In the genomic region with DNA sequence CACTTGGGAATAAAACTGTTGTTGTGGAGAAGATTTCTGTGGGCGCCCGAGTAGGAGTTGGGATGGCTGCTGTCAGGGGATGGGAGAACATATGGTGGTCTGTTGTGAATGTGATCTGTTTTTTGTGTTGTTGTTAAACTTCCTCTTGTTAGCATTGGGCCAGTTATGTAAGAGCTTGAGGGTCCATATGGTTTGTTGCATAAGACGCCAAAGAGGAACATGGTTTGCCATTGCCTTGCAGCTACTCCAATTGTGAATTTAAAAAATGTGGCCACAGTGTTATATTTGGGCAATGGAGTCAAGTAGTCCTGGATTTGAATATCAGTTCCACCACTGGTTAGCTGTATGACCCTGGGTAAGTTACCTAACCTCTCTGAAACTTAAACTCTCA, we compare ENCODE assay signal across 26 cellular contexts.
DNase-seq lines count a peak whose midpoint lies in the region; ATAC-seq, FAIRE-seq and TF ChIP-seq lines count a peak whose summit lies in the region.
"Had no signal": no experiment of that assay in that cellular context is flagged by ENCODE, and none has a peak within 500 bp of the region (broad histone marks: within the 10 kb centered on the region; RNA-seq: fewer than 3 reads in every experiment).

No MANE protein-coding gene starts in this region.

- H3K9me3 ChIP-seq in keratinocyte (ENCODE audit: control insufficient read depth, low read depth, low read length) (no peaks in the 10 kb centered on the region), smooth muscle cell (replicated peaks; ENCODE audit: low read depth) (no peaks in the 10 kb centered on the region)
- H3K9me3 ChIP-seq: body of pancreas, prostate gland had no signal

- H3K9me1 ChIP-seq in keratinocyte (ENCODE audit: control insufficient read depth, extremely low read depth, insufficient read depth, low read length): no peaks in the 10 kb centered on the region

- no peak overlapping the region for H3K4me2 ChIP-seq in keratinocyte (ENCODE audit: control insufficient read depth, extremely low read depth, insufficient read depth, low read depth, low read length)
- no peak overlapping the region for H3K4me2 ChIP-seq in smooth muscle cell
- H3K4me2 ChIP-seq: BLaER1 had no signal

- H3K9ac ChIP-seq in keratinocyte (ENCODE audit: control insufficient read depth, extremely low read depth, insufficient read depth, low read length) (no peak overlapping the region), smooth muscle cell (ENCODE audit: low read depth) (no peak overlapping the region)
- H3K9ac ChIP-seq: BLaER1 had no signal

- H2AFZ ChIP-seq in keratinocyte (ENCODE audit: control insufficient read depth, low read length) (no peak overlapping the region), smooth muscle cell (ENCODE audit: low read depth) (no peak overlapping the region)

- H3F3A ChIP-seq in smooth muscle cell (ENCODE audit: low read depth): no peaks in the 10 kb centered on the region

- peaks cover 25% of the 10 kb centered on the region for H3K4me1 ChIP-seq in keratinocyte (ENCODE audit: control insufficient read depth, extremely low read depth, insufficient read depth, low read length)
- H3K4me1 ChIP-seq in smooth muscle cell (ENCODE audit: low read depth): no peaks in the 10 kb centered on the region
- H3K4me1 ChIP-seq: BLaER1 had no signal

- peak overlapping the region; percentile 52 for H3K27ac ChIP-seq in HL-60 (replicated peaks)
- H3K27ac ChIP-seq in keratinocyte (ENCODE audit: control insufficient read depth, insufficient read depth, low read length): no peak overlapping the region
- no peak overlapping the region for H3K27ac ChIP-seq in smooth muscle cell (ENCODE audit: low read depth)
- H3K27ac ChIP-seq: BLaER1, body of pancreas, gastrocnemius medialis, prostate gland, thoracic aorta, WERI-Rb-1 had no signal

- H3K79me2 ChIP-seq in keratinocyte (ENCODE audit: control insufficient read depth, insufficient read depth, low read length) (no peaks in the 10 kb centered on the region), smooth muscle cell (ENCODE audit: low read depth) (no peaks in the 10 kb centered on the region)

- ATAC-seq in HG03439 (IDR thresholded peaks at IDR 0.05; ENCODE audit: unreplicated experiment): no peak
- no peak for ATAC-seq in HG02852 (IDR thresholded peaks at IDR 0.05; ENCODE audit: unreplicated experiment)
- ATAC-seq: activated T-cell treated with anti-CD3 and anti-CD28 coated beads, Interleukin-2, amount 50 U/mL, for 4 hours; body of pancreas; gastrocnemius medialis; left colon; PC-3 had no signal

- H4K20me1 ChIP-seq in keratinocyte (ENCODE audit: control insufficient read depth, extremely low read depth, insufficient read depth, low read length) (no peaks in the 10 kb centered on the region), smooth muscle cell (ENCODE audit: low read depth) (no peaks in the 10 kb centered on the region)
- H4K20me1 ChIP-seq: BLaER1 had no signal

- H3K27me3 ChIP-seq in HL-60 (ENCODE audit: insufficient read depth, poor library complexity, severe bottlenecking): no peaks in the 10 kb centered on the region
- H3K27me3 ChIP-seq in keratinocyte (ENCODE audit: control insufficient read depth, extremely low read depth, insufficient read depth, low read length): no peaks in the 10 kb centered on the region
- H3K27me3 ChIP-seq in smooth muscle cell (ENCODE audit: low read depth): no peaks in the 10 kb centered on the region
- H3K27me3 ChIP-seq: BLaER1, body of pancreas, gastrocnemius medialis had no signal

- DNase-seq in Ammon's horn (ENCODE audit: low spot score) (peak; percentile 80), HL-60 (ENCODE audit: low read depth in 1 of 2, low spot score in 1 of 2) (peak; percentile 86 to 94), NOMO-1 (lab: John Stamatoyannopoulos, UW; ENCODE audit: unreplicated experiment in 2 of 2) (peak; percentile 80 to 89), keratinocyte (ENCODE audit: low read depth, low spot score) (no peak), NCI-H1105 treated with DMSO at 0.1 percent for 48 hours (lab: John Stamatoyannopoulos, UW) (no peak), smooth muscle cell (lab: John Stamatoyannopoulos, UW; ENCODE audit: unreplicated experiment) (no peak)
- DNase-seq: ACHN; activated CD4-positive, alpha-beta T cell treated with anti-CD3 and anti-CD28 coated beads, Interleukin-2, amount 10 ng/mL, durations not matched to agents 24 days and 14 days; activated naive CD4-positive, alpha-beta T cell; activated T-cell treated with anti-CD3 and anti-CD28 coated beads, Interleukin-2, amount 50 U/mL, for 4 hours; body of pancreas; Calu3; gastrocnemius medialis; left colon; NCI-H1092; NCI-H1930; NCI-H2227 treated with DMSO at 0.1 percent for 48 hours; NCI-H82; PC-3; stimulated activated naive CD4-positive, alpha-beta T cell treated with Interleukin-2 at 50 U/mL for 16 hours; WERI-Rb-1 had no signal

- dilution Hi-C loops in keratinocyte (cut with MboI; ENCODE audit: extremely low pct_ligation_motif_present, low sequenced_read_pairs): no loop called here

- H3K36me3 ChIP-seq in keratinocyte (ENCODE audit: control insufficient read depth in 2 of 2, extremely low read depth in 1 of 2, insufficient read depth in 2 of 2, low read length in 2 of 2): no peaks in the 10 kb centered on the region
- no peaks in the 10 kb centered on the region for H3K36me3 ChIP-seq in smooth muscle cell (ENCODE audit: low read depth)
- H3K36me3 ChIP-seq: BLaER1, gastrocnemius medialis, prostate gland, thoracic aorta, WERI-Rb-1 had no signal

- peak; percentile 17 for FAIRE-seq in keratinocyte (lab: Jason Lieb, UNC)

- 93% methylated on average over 3 of the region's 3 CpGs for WGBS in smooth muscle cell (ENCODE audit: low lambda C conversion rate)

- H3K4me3 ChIP-seq in HL-60 (replicated peaks; ENCODE audit: insufficient read depth, low read length) (no peak overlapping the region), keratinocyte (ENCODE audit: control insufficient read depth in 2 of 3, extremely low read depth in 1 of 3, insufficient read depth in 2 of 3, low read depth in 1 of 3, low read length in 3 of 3) (no peak overlapping the region), smooth muscle cell (no peak overlapping the region)
- H3K4me3 ChIP-seq: BLaER1, body of pancreas, gastrocnemius medialis, prostate gland, thoracic aorta had no signal

- TF ChIP-seq CTCF in HL-60 (IDR thresholded peaks at IDR 0.05; ENCODE audit: insufficient read depth, low read length) (no peak), keratinocyte (optimal IDR thresholded peaks at IDR 0.05 in 1 of 3, IDR thresholded peaks at IDR 0.05 in 1 of 3, conservative IDR thresholded peaks at IDR 0.05 in 1 of 3; ENCODE audit: extremely low read depth in 1 of 3, insufficient read depth in 2 of 3, low read length in 3 of 3) (no peak), smooth muscle cell (IDR thresholded peaks at IDR 0.05; ENCODE audit: borderline replicate concordance, insufficient read depth, poor library complexity, severe bottlenecking) (no peak)

Comparison
In these comparisons a context has a peak if more than half of its experiments do, and no peak if none do; other contexts are left out.
1. DNase-seq: peak in Ammon's horn (single experiment), HL-60 (2 of 2) and NOMO-1 (2 of 2); none in keratinocyte (single experiment), NCI-H1105 treated with DMSO at 0.1 percent for 48 hours (single experiment) and smooth muscle cell (single experiment).